Comparison of ENCODE assay signal across 9 cellular contexts in the genomic region with DNA sequence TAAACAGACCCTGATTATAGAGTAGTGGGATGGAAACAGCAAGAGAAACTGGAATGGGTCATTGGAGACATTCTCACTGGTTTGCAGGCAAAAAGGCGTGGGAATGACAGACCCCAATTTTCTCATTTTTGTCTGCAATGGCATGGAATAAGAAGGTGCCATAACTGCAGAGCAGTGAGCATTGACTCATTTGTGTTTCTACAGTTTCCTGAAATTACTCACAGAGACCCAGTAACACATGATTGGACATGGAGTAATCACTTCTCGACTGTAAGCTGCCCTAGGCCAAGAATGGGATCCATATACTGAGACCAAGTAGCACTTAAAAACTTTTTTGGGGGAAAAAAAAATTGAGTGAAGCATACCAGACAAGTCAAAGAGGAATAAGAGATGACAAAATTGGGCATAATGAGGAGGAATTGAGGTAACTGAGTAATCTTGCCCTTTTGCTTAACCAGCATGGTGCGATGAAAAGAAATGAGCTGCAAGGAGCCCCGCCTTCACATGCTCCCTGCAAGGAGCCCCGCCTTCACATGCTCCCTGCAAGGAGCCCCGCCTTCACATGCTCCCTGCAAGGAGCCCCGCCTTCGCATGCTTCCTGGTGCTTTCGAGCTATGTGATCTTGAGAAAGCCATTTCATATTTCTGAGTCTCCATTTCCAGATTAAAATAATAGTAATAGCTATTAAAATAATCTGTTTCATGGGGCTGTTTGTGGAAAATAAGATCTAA. TPM values are rescaled to one million over a fixed set of nuclear protein-coding genes. Genes with fewer than 3 reads are reported as not detected.
DNase-seq lines count a peak whose midpoint lies in the region; FAIRE-seq and TF ChIP-seq lines count a peak whose summit lies in the region.
"Had no signal": no experiment of that assay in that cellular context is flagged by ENCODE, and none has a peak within 500 bp of the region (broad histone marks: within the 10 kb centered on the region; RNA-seq: fewer than 3 reads in every experiment).

No MANE protein-coding gene starts in this region.

- H3K9me1 ChIP-seq in endothelial cell of umbilical vein (replicated peaks; ENCODE audit: control insufficient read depth, extremely low read depth, insufficient read depth, low read length) = no peaks in the 10 kb centered on the region

- no peak for TF ChIP-seq CTCF in endothelial cell of umbilical vein (IDR thresholded peaks at IDR 0.05; ENCODE audit: extremely low read depth in 1 of 2, insufficient read depth in 1 of 2, low read depth in 1 of 2, low read length in 2 of 2)

- no peaks in the 10 kb centered on the region for H3K9me3 ChIP-seq in endothelial cell of umbilical vein (replicated peaks; ENCODE audit: control insufficient read depth, insufficient read depth, low read length)
- no peaks in the 10 kb centered on the region for H3K9me3 ChIP-seq in SJCRH30 (replicated peaks)

- H3K27ac ChIP-seq in endothelial cell of umbilical vein (ENCODE audit: insufficient read depth, low read depth, low read length) (peak overlapping the region; percentile 26), SJCRH30 (no peak overlapping the region)

- CTCF ChIA-PET in endothelial cell of umbilical vein (lab: Charles Lee) = interaction anchor here (0.6 to 2.4 kb wide), 10 partner anchors 10 to 63 kb away, joined by 3 to 11 read pairs (median 5); partner anchors contain the start of gene NHSL1

- intact Hi-C loops in endothelial cell of umbilical vein (cut with micrococcal nuclease) = loop anchor here (1.0 kb wide), 1 partner anchor 10 kb away; no protein-coding TSS in a partner anchor

- H3K79me2 ChIP-seq in endothelial cell of umbilical vein (ENCODE audit: control insufficient read depth, insufficient read depth, low read length) = peaks cover 20% of the 10 kb centered on the region

- no TSS peak for BruUV-seq in endothelial cell of umbilical vein (replicated peaks; lab: Mats Ljungman, UMichigan)

- no peaks in the 10 kb centered on the region for H4K20me1 ChIP-seq in endothelial cell of umbilical vein (replicated peaks; ENCODE audit: control insufficient read depth, extremely low read depth, insufficient read depth, low read length)

- no peaks in the 10 kb centered on the region for H3K27me3 ChIP-seq in endothelial cell of umbilical vein (ENCODE audit: control insufficient read depth in 2 of 2, insufficient read depth in 2 of 2, low read length in 2 of 2)
- H3K27me3 ChIP-seq in SJCRH30 = no peaks in the 10 kb centered on the region

- H3K4me3 ChIP-seq in endothelial cell of umbilical vein (replicated peaks in 1 of 3; ENCODE audit: insufficient read depth in 1 of 3, low read depth in 1 of 3, low read length in 3 of 3) (peak overlapping the region in 1 of 3 experiments; percentile 17), SJCRH30 (no peak overlapping the region)

- H3K36me3 ChIP-seq in endothelial cell of umbilical vein (ENCODE audit: control insufficient read depth in 2 of 2, extremely low read depth in 1 of 2, insufficient read depth in 2 of 2, low read length in 2 of 2) = no peaks in the 10 kb centered on the region
- H3K36me3 ChIP-seq in SJCRH30 = no peaks in the 10 kb centered on the region

- POLR2A ChIA-PET in endothelial cell of umbilical vein (lab: Charles Lee) = no interaction called here

- H3K4me1 ChIP-seq in endothelial cell of umbilical vein (ENCODE audit: control insufficient read depth, extremely low read depth, insufficient read depth, low read length) = peaks cover 24% of the 10 kb centered on the region
- H3K4me1 ChIP-seq in SJCRH30 = peaks cover 5% of the 10 kb centered on the region; the same call in 1 of the 2 replicates

- no peak for TF ChIP-seq POLR2A in endothelial cell of umbilical vein (IDR thresholded peaks at IDR 0.05; ENCODE audit: low read depth, low read length)

- dilution Hi-C loops in endothelial cell of umbilical vein (cut with MboI; ENCODE audit: extremely low pct_ligation_motif_present, low sequenced_read_pairs) = no loop called here

- H2AFZ ChIP-seq in endothelial cell of umbilical vein (ENCODE audit: low read depth, low read length) = no peak overlapping the region

- peak; percentile 6 to 40 for DNase-seq in activated CD8-positive, alpha-beta memory T cell treated with anti-CD3 and anti-CD28 coated beads for 4 hours (ENCODE audit: low read depth in 2 of 2)
- no peak for DNase-seq in activated CD8-positive, alpha-beta memory T cell treated with anti-CD3 and anti-CD28 coated beads, Interleukin-2, amount 50 U/mL, for 48 hours
- peak in 3 of 4 experiments; percentile 5 to 48 (median 39) for DNase-seq in activated CD4-positive, CD25-positive, alpha-beta regulatory T cell (lab: John Stamatoyannopoulos, UW)
- DNase-seq in endothelial cell of umbilical vein (ENCODE audit: low read depth, low spot score) = peak; percentile 45
- peak; percentile 6 to 17 for DNase-seq in stimulated activated CD8-positive, alpha-beta memory T cell treated with anti-CD3 and anti-CD28 coated beads, Interleukin-2, amount 100 ng/mL, for 48 hours (ENCODE audit: low read depth in 2 of 2)
- DNase-seq in SJCRH30 = no peak
- DNase-seq in globus pallidus (ENCODE audit: low spot score) = no peak
- no peak for DNase-seq in AG08395 (ENCODE audit: low spot score)

- peak overlapping the region; percentile 81 for H3K4me2 ChIP-seq in endothelial cell of umbilical vein (ENCODE audit: insufficient read depth, low read length)

- FAIRE-seq in endothelial cell of umbilical vein (lab: Jason Lieb, UNC) = no peak
- FAIRE-seq: TTC549 had no signal

- H3K9ac ChIP-seq in endothelial cell of umbilical vein (replicated peaks; ENCODE audit: extremely low read depth, insufficient read depth, low read length) = no peak overlapping the region

TF ChIP-seq in endothelial cell of umbilical vein, 7 proteins besides CTCF, POLR2A, EP300 and RAD21:
- peak; percentile 51 for TF ChIP-seq FOS (IDR thresholded peaks at IDR 0.05; ENCODE audit: borderline replicate concordance, insufficient read depth, low read length)
- peak; percentile 45 for TF ChIP-seq GATA2 (IDR thresholded peaks at IDR 0.05; ENCODE audit: insufficient read depth, insufficient read length, low read depth, low read length)
- TF ChIP-seq, protein P1, sequence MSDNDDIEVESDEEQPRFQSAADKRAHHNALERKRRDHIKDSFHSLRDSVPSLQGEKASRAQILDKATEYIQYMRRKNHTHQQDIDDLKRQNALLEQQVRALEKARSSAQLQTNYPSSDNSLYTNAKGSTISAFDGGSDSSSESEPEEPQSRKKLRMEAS (IDR thresholded peaks at IDR 0.05; ENCODE audit: insufficient read depth, insufficient read length) = no peak
TF ChIP-seq in endothelial cell of umbilical vein: peak in this region for 2.

RNA-seq across cellular contexts. Expression of gene NHSL1, which starts 44.2 kb away (rescaled TPM):
- 55.0 and 66.9 TPM in 2 replicates for total RNA-seq in endothelial cell of umbilical vein
- 24.8 and 25.2 TPM in 2 replicates for polyA plus RNA-seq in endothelial cell of umbilical vein
- 23.5 and 25.5 TPM in 2 replicates for polyA plus RNA-seq in endothelial cell of umbilical vein (2011; cell fraction: cytosol; rRNA removed)
- polyA plus RNA-seq in endothelial cell of umbilical vein (2011; cell fraction: nucleus; rRNA removed) = 53.5 and 60.0 TPM in 2 replicates
- 35.2 and 36.6 TPM in 2 replicates for polyA plus RNA-seq in endothelial cell of umbilical vein (2012)
- 107 and 133 TPM in 2 replicates for polyA minus RNA-seq in endothelial cell of umbilical vein
- 5.1 TPM for polyA minus RNA-seq in endothelial cell of umbilical vein (2011; cell fraction: cytosol; rRNA and poly(A)+ RNA removed)
- 88.3 and 116 TPM in 2 replicates for polyA minus RNA-seq in endothelial cell of umbilical vein (2011; cell fraction: nucleus; rRNA and poly(A)+ RNA removed)
- total RNA-seq in SJCRH30 (2014; rRNA removed; shearing (Covaris generic)) = 4.1 and 5.3 TPM in 2 replicates

RNA-seq across cellular contexts. Expression of gene HEBP2, which starts 51.1 kb away (rescaled TPM):
- total RNA-seq in endothelial cell of umbilical vein = 75.3 and 81.2 TPM in 2 replicates
- 22.5 and 22.6 TPM in 2 replicates for polyA plus RNA-seq in endothelial cell of umbilical vein
- 10.6 and 12.2 TPM in 2 replicates for polyA plus RNA-seq in endothelial cell of umbilical vein (2011; cell fraction: cytosol; rRNA removed)
- 6.7 and 10.0 TPM in 2 replicates for polyA plus RNA-seq in endothelial cell of umbilical vein (2011; cell fraction: nucleus; rRNA removed)
- polyA plus RNA-seq in endothelial cell of umbilical vein (2012) = 58.9 and 90.7 TPM in 2 replicates
- polyA minus RNA-seq in endothelial cell of umbilical vein = 2.9 and 4.2 TPM in 2 replicates
- polyA minus RNA-seq in endothelial cell of umbilical vein (2011; cell fraction: cytosol; rRNA and poly(A)+ RNA removed) = 0.72 TPM
- 1.9 and 2.3 TPM in 2 replicates for polyA minus RNA-seq in endothelial cell of umbilical vein (2011; cell fraction: nucleus; rRNA and poly(A)+ RNA removed)
- total RNA-seq in SJCRH30 (2014; rRNA removed; shearing (Covaris generic)) = 27.3 and 30.9 TPM in 2 replicates

Comparison
In these comparisons a context has a peak if more than half of its experiments do, and no peak if none do; other contexts are left out.
1. DNase-seq: peak in activated CD8-positive, alpha-beta memory T cell treated with anti-CD3 and anti-CD28 coated beads for 4 hours (2 of 2), activated CD4-positive, CD25-positive, alpha-beta regulatory T cell (3 of 4), endothelial cell of umbilical vein (single experiment) and stimulated activated CD8-positive, alpha-beta memory T cell treated with anti-CD3 and anti-CD28 coated beads, Interleukin-2, amount 100 ng/mL, for 48 hours (2 of 2); none in activated CD8-positive, alpha-beta memory T cell treated with anti-CD3 and anti-CD28 coated beads, Interleukin-2, amount 50 U/mL, for 48 hours (single experiment), SJCRH30 (0 of 2), globus pallidus (single experiment) and AG08395 (single experiment).